In genomic region chr19:14517446-14517839, GRCh38 we compare ENCODE assay signal across 8 cellular contexts. TPM values are rescaled to one million over a fixed set of nuclear protein-coding genes. Genes with fewer than 3 reads are reported as not detected.
DNase-seq lines count a peak whose midpoint lies in the region; ATAC-seq and TF ChIP-seq lines count a peak whose summit lies in the region.

No MANE protein-coding gene starts in this region.

- no peaks in the 10 kb centered on the region for H3K9me3 Mint-ChIP-seq in natural killer cell treated with Interleukin-12 subunit alpha and Interleukin-12 subunit beta and Interleukin-15 and Interleukin-18, amount 100 ng/mL, for 72 hours

- peak overlapping the region; percentile 99 for H3K4me3 Mint-ChIP-seq in natural killer cell treated with Interleukin-12 subunit alpha and Interleukin-12 subunit beta and Interleukin-15 and Interleukin-18, amount 100 ng/mL, for 72 hours

- H3K27ac ChIP-seq in ectodermal cell (ENCODE audit: insufficient read depth, low read depth, low read length, poor library complexity, severe bottlenecking) = no peak overlapping the region

- no peaks in the 10 kb centered on the region for H3K4me1 ChIP-seq in ectodermal cell (ENCODE audit: control insufficient read depth, insufficient read depth, low read length)

- peak overlapping the region; percentile 91 for H3K4me3 ChIP-seq in GM06990 (replicated peaks; ENCODE audit: low read depth, low read length)
- H3K4me3 ChIP-seq in ectodermal cell (ENCODE audit: insufficient read depth, low read depth, low read length) = peak overlapping the region; percentile 92

- H3K27me3 ChIP-seq in GM06990 (replicated peaks; ENCODE audit: control insufficient read depth, insufficient read depth, low read length) (no peaks in the 10 kb centered on the region), ectodermal cell (ENCODE audit: control insufficient read depth, insufficient read depth, low read length, poor library complexity, severe bottlenecking) (no peaks in the 10 kb centered on the region)

- no peak for ATAC-seq in natural killer cell treated with Interleukin-12 subunit alpha and Interleukin-12 subunit beta and Interleukin-15 and Interleukin-18, amount 100 ng/mL, for 72 hours
- ATAC-seq in GM18502 (IDR thresholded peaks at IDR 0.05; ENCODE audit: poor library complexity, unreplicated experiment) (no peak), HG03175 (IDR thresholded peaks at IDR 0.05; ENCODE audit: unreplicated experiment) (no peak)

- 0% methylated on average over 32 of the region's 32 CpGs for WGBS in ectodermal cell, 2 experiments

- H3K4me1 Mint-ChIP-seq in natural killer cell treated with Interleukin-12 subunit alpha and Interleukin-12 subunit beta and Interleukin-15 and Interleukin-18, amount 100 ng/mL, for 72 hours (ENCODE audit: low read depth in 2 of 2) = peaks cover 41 to 54% of the 10 kb centered on the region in 2 donors

- H3K36me3 ChIP-seq in GM06990 (ENCODE audit: control insufficient read depth, insufficient read depth, low read length) (peaks cover 11% of the 10 kb centered on the region), ectodermal cell (ENCODE audit: control insufficient read depth, insufficient read depth, low read length) (peaks cover 11% of the 10 kb centered on the region)

- DNase-seq in GM06990 (ENCODE audit: extremely low read depth, insufficient read length) (no peak), M059J (ENCODE audit: low read depth) (peak; percentile 31), midbrain (lab: John Stamatoyannopoulos, UW) (no peak)
- DNase-seq in natural killer cell treated with Interleukin-12 subunit alpha and Interleukin-12 subunit beta and Interleukin-15 and Interleukin-18, amount 100 ng/mL, for 72 hours (ENCODE audit: low spot score) = no peak
- no peak for DNase-seq in stimulated activated CD4-positive, alpha-beta T cell treated with anti-CD3 and anti-CD28 coated beads, Interleukin-2, amount 100 ng/mL, for 48 hours

- H3K27me3 Mint-ChIP-seq in natural killer cell treated with Interleukin-12 subunit alpha and Interleukin-12 subunit beta and Interleukin-15 and Interleukin-18, amount 100 ng/mL, for 72 hours = no peaks in the 10 kb centered on the region

- H3K27ac Mint-ChIP-seq in natural killer cell treated with Interleukin-12 subunit alpha and Interleukin-12 subunit beta and Interleukin-15 and Interleukin-18, amount 100 ng/mL, for 72 hours = peak overlapping the region; percentile 80 to 89

- no peaks in the 10 kb centered on the region for H3K9me3 ChIP-seq in ectodermal cell (ENCODE audit: control insufficient read depth, low read length)

- no peak for TF ChIP-seq CTCF in GM06990 (IDR thresholded peaks at IDR 0.05; ENCODE audit: insufficient read depth, low read length, poor library complexity, severe bottlenecking)

- peaks cover 22% of the 10 kb centered on the region for H3K36me3 Mint-ChIP-seq in natural killer cell treated with Interleukin-12 subunit alpha and Interleukin-12 subunit beta and Interleukin-15 and Interleukin-18, amount 100 ng/mL, for 72 hours

RNA-seq across cellular contexts. Expression of gene DNAJB1, which starts 0.8 kb away (rescaled TPM):
- total RNA-seq in M059J (2014; rRNA removed; shearing (Covaris generic)) = 114 and 138 TPM in 2 replicates
- polyA plus RNA-seq in ectodermal cell (2013, experiment 1 of 4) = 74.3 TPM
- 55.4 TPM for polyA plus RNA-seq in ectodermal cell (2013, experiment 2 of 4)
- polyA plus RNA-seq in ectodermal cell (2013, experiment 3 of 4) = 48.0 TPM
- 55.5 TPM for polyA plus RNA-seq in ectodermal cell (2013, experiment 4 of 4)
- total RNA-seq in natural killer cell treated with Interleukin-12 subunit alpha and Interleukin-12 subunit beta and Interleukin-15 and Interleukin-18, amount 100 ng/mL, for 72 hours = 10 to 100 TPM; 65.3 to 68.8 TPM

RNA-seq across cellular contexts. Expression of gene TECR, which starts 12.0 kb away (rescaled TPM):
- total RNA-seq in M059J (2014; rRNA removed; shearing (Covaris generic)) = 126 and 160 TPM in 2 replicates
- 228 TPM for polyA plus RNA-seq in ectodermal cell (2013, experiment 1 of 4)
- polyA plus RNA-seq in ectodermal cell (2013, experiment 2 of 4) = 241 TPM
- polyA plus RNA-seq in ectodermal cell (2013, experiment 3 of 4) = 108 TPM
- polyA plus RNA-seq in ectodermal cell (2013, experiment 4 of 4) = 122 TPM
- total RNA-seq in natural killer cell treated with Interleukin-12 subunit alpha and Interleukin-12 subunit beta and Interleukin-15 and Interleukin-18, amount 100 ng/mL, for 72 hours = 100 to 1,000 TPM in 1 of 2 donors, 10 to 100 TPM in 1; 74.0 to 110 TPM

RNA-seq across cellular contexts. Expression of gene GIPC1, which starts 21.5 kb away (rescaled TPM):
- 43.5 and 114 TPM in 2 replicates for total RNA-seq in M059J (2014; rRNA removed; shearing (Covaris generic))
- polyA plus RNA-seq in ectodermal cell (2013, experiment 1 of 4) = 62.0 TPM
- polyA plus RNA-seq in ectodermal cell (2013, experiment 2 of 4) = 67.5 TPM
- 54.2 TPM for polyA plus RNA-seq in ectodermal cell (2013, experiment 3 of 4)
- 60.7 TPM for polyA plus RNA-seq in ectodermal cell (2013, experiment 4 of 4)
- 10 to 100 TPM; 29.9 to 31.7 TPM for total RNA-seq in natural killer cell treated with Interleukin-12 subunit alpha and Interleukin-12 subunit beta and Interleukin-15 and Interleukin-18, amount 100 ng/mL, for 72 hours

RNA-seq across cellular contexts. Expression of gene PTGER1, which starts 42.3 kb away (rescaled TPM):
- total RNA-seq in M059J (2014; rRNA removed; shearing (Covaris generic)) = 0.12 TPM in 1 of 2 replicates, not detected in the other
- polyA plus RNA-seq in ectodermal cell (2013, experiment 1 of 4) = not detected
- 0.36 TPM for polyA plus RNA-seq in ectodermal cell (2013, experiment 2 of 4)
- polyA plus RNA-seq in ectodermal cell (2013, experiment 3 of 4) = 0.32 TPM
- 0.81 TPM for polyA plus RNA-seq in ectodermal cell (2013, experiment 4 of 4)
- under 1 TPM; 0.31 to 0.67 TPM for total RNA-seq in natural killer cell treated with Interleukin-12 subunit alpha and Interleukin-12 subunit beta and Interleukin-15 and Interleukin-18, amount 100 ng/mL, for 72 hours

RNA-seq across cellular contexts. Expression of gene NDUFB7, which starts 54.4 kb away (rescaled TPM):
- 292 and 321 TPM in 2 replicates for total RNA-seq in M059J (2014; rRNA removed; shearing (Covaris generic))
- 122 TPM for polyA plus RNA-seq in ectodermal cell (2013, experiment 1 of 4)
- polyA plus RNA-seq in ectodermal cell (2013, experiment 2 of 4) = 123 TPM
- polyA plus RNA-seq in ectodermal cell (2013, experiment 3 of 4) = 113 TPM
- polyA plus RNA-seq in ectodermal cell (2013, experiment 4 of 4) = 124 TPM
- total RNA-seq in natural killer cell treated with Interleukin-12 subunit alpha and Interleukin-12 subunit beta and Interleukin-15 and Interleukin-18, amount 100 ng/mL, for 72 hours = 100 to 1,000 TPM; 109 to 167 TPM
